10 cellular contexts compared by ENCODE assay signal in the genomic region with DNA sequence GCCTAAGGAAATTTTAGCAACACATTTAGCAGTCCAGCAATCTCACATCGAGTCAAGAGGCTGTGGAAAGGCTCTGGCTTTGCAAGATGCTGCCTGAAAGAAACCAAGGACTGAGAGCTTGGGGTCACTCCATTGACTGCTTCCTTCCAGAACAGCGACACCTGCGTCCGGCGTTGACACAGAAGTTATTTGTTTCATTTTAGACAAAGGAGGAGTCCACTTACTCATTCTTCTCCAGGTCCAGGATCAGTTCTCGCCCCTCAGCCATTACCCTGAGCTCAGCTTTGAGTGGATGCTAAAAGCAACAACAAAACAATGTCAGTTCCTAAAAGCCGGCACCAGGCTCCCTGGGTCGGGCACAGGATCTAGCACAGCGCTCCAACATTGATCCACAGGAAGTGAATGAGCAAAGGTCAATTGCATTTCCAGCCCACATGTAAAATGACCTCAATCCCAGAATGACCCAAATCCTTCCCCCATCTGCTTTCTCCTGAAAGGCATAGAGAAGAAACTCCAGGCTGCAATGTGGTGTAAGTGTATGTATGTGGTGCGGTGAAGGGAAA. TPM values are rescaled to one million over a fixed set of nuclear protein-coding genes. Genes with fewer than 3 reads are reported as not detected.
DNase-seq lines count a peak whose midpoint lies in the region; ATAC-seq and TF ChIP-seq lines count a peak whose summit lies in the region.
"Had no signal": no experiment of that assay in that cellular context is flagged by ENCODE, and none has a peak within 500 bp of the region (broad histone marks: within the 10 kb centered on the region; RNA-seq: fewer than 3 reads in every experiment).

No MANE protein-coding gene starts in this region.

- H3K36me3 ChIP-seq in right lobe of liver = no peaks in the 10 kb centered on the region
- H3K36me3 ChIP-seq: adrenal gland had no signal

- H3K9me3 ChIP-seq in right lobe of liver = no peaks in the 10 kb centered on the region
- H3K9me3 ChIP-seq: adrenal gland had no signal

- DNase-seq in NCI-H82 (lab: John Stamatoyannopoulos, UW) (peak; percentile 4), NCI-H82 treated with DMSO at 0.1 percent for 48 hours (lab: John Stamatoyannopoulos, UW; ENCODE audit: unreplicated experiment) (no peak), right lobe of liver (peak in 2 of 3 donors; percentile 60 to 73), superior temporal gyrus (ENCODE audit: extremely low spot score) (peak; percentile 52), NK-92 (lab: John Stamatoyannopoulos, UW; ENCODE audit: unreplicated experiment) (no peak), NCI-H345 treated with DMSO at 0.1 percent for 48 hours (lab: John Stamatoyannopoulos, UW; ENCODE audit: unreplicated experiment) (no peak)
- no peak for DNase-seq in effector CD4-positive, alpha-beta T cell
- DNase-seq: 8988T had no signal

- H3K4me1 ChIP-seq in right lobe of liver = peaks cover 0 to 32% (median 15%) of the 10 kb centered on the region in 4 donors

- WGBS in right lobe of liver (ENCODE audit: insufficient coverage, low coverage, low lambda C conversion rate, missing lambda C conversion rate) = 29% methylated on average over 9 of the region's 10 CpGs

- TF ChIP-seq POLR2A in right lobe of liver (IDR thresholded peaks at IDR 0.05) = peak; percentile 66

- TF ChIP-seq CTCF in right lobe of liver (IDR thresholded peaks at IDR 0.05) = peak; percentile 31 to 46 (median 44)

- no peaks in the 10 kb centered on the region for H3K27me3 ChIP-seq in right lobe of liver
- H3K27me3 ChIP-seq: adrenal gland had no signal

- ATAC-seq in right lobe of liver = peak; percentile 75 to 82 (median 78)

- H3K4me3 ChIP-seq in right lobe of liver = peak overlapping the region; percentile 46 to 51 (median 51)
- H3K4me3 ChIP-seq: adrenal gland had no signal

- H3K27ac ChIP-seq in angular gyrus (ENCODE audit: low read depth, low read length) (peak overlapping the region; percentile 20), right lobe of liver (peak overlapping the region; percentile 45 to 89 (median 78))

- intact Hi-C loops in right lobe of liver (cut with DNase I) = no loop called here

RNA-seq across cellular contexts. Expression of gene ADAM19, which starts 11.3 kb away (rescaled TPM):
- total RNA-seq in right lobe of liver = 1 to 10 TPM; 1.8 to 9.4 (median 4.5) TPM

Comparison
In these comparisons a context has a peak if more than half of its experiments do, and no peak if none do; other contexts are left out.
1. DNase-seq: peak in NCI-H82 (single experiment), right lobe of liver (2 of 3) and superior temporal gyrus (single experiment); none in NCI-H82 treated with DMSO at 0.1 percent for 48 hours (single experiment), effector CD4-positive, alpha-beta T cell (single experiment), NK-92 (single experiment) and NCI-H345 treated with DMSO at 0.1 percent for 48 hours (single experiment).